ENCODE assay signal across 11 cellular contexts in genomic region chr22:19149962-19150361, GRCh38. TPM values are rescaled to one million over a fixed set of nuclear protein-coding genes. Genes with fewer than 3 reads are reported as not detected.
DNase-seq lines count a peak whose midpoint lies in the region; ATAC-seq, FAIRE-seq and TF ChIP-seq lines count a peak whose summit lies in the region.
"Had no signal": no experiment of that assay in that cellular context is flagged by ENCODE, and none has a peak within 500 bp of the region (broad histone marks: within the 10 kb centered on the region; RNA-seq: fewer than 3 reads in every experiment).

GSC2 (minus strand) TSS chr22:19150292; CDS start chr22:19150283, 9 bp downstream.

- peak within 1 kb of the TSS; percentile 67 for H3K4me3 Mint-ChIP-seq in astrocyte (ENCODE audit: unreplicated experiment)
- peak within 1 kb of the TSS; percentile 27 to 91 (median 74) for H3K4me3 Mint-ChIP-seq in naive thymus-derived CD4-positive, alpha-beta T cell

- no peak within 1 kb of the TSS for H3K9ac ChIP-seq in astrocyte (ENCODE audit: low read length)

- H3K27ac Mint-ChIP-seq in astrocyte (ENCODE audit: unreplicated experiment) = no peak within 1 kb of the TSS
- H3K27ac Mint-ChIP-seq in naive thymus-derived CD4-positive, alpha-beta T cell = peak within 1 kb of the TSS in 2 of 9 donors; percentile 19 to 65

- DNase-seq in heart right ventricle (no peak), Right ventricle myocardium superior (no peak), astrocyte (ENCODE audit: low read depth) (no peak), H4 (ENCODE audit: low spot score) (no peak), KBM-7 (no peak)
- no peak for DNase-seq in naive thymus-derived CD4-positive, alpha-beta T cell
- DNase-seq: kidney glomerular epithelial cell, NCI-H187 had no signal

- no peaks in the 10 kb centered on the region for H3K4me1 Mint-ChIP-seq in astrocyte (ENCODE audit: low read depth, unreplicated experiment)
- peaks cover 3 to 17% (median 12%) of the 10 kb centered on the region in 7 donors for H3K4me1 Mint-ChIP-seq in naive thymus-derived CD4-positive, alpha-beta T cell

- ATAC-seq in heart right ventricle (no peak), Right ventricle myocardium superior (ENCODE audit: poor library complexity) (no peak), GM21528 (IDR thresholded peaks at IDR 0.05; ENCODE audit: low FRiP score, unreplicated experiment) (no peak)
- ATAC-seq in naive thymus-derived CD4-positive, alpha-beta T cell = no peak

- in situ Hi-C loops in KBM-7 (cut with MboI; ENCODE audit: low pct_unique_long_range_greater_than_20kb, low sequenced_read_pairs) = no loop called here

- no peak within 1 kb of the TSS for H3K27ac ChIP-seq in heart right ventricle
- H3K27ac ChIP-seq in astrocyte (ENCODE audit: low read depth, low read length) = no peak within 1 kb of the TSS
- no peak within 1 kb of the TSS for H3K27ac ChIP-seq in naive thymus-derived CD4-positive, alpha-beta T cell (ENCODE audit: low read depth, low read length)
- H3K27ac ChIP-seq in urinary bladder (ENCODE audit: low read depth) = no peak within 1 kb of the TSS

- intact Hi-C loops in heart right ventricle (cut with DNase I) (loop anchor here in 5 of 10 donors (5.0 to 10.0 kb wide), 4 partner anchors 325 to 485 kb away; partner anchors contain the start of genes CDC45 (in 1 of the 5) and UFD1 (in 1 of the 5)), Right ventricle myocardium superior (cut with DNase I) (loop anchor here (10.0 kb wide), 1 partner anchor 485 kb away; no protein-coding TSS in a partner anchor)
- intact Hi-C loops in naive thymus-derived CD4-positive, alpha-beta T cell (cut with micrococcal nuclease) = loop anchor here in 1 of 2 donors (10.0 kb wide), 2 partner anchors 445 to 965 kb away; partner anchors contain the start of genes RANBP1 and TRMT2A

- peaks cover 60% of the 10 kb centered on the region for H3K27me3 Mint-ChIP-seq in astrocyte (ENCODE audit: low read depth, unreplicated experiment)
- H3K27me3 Mint-ChIP-seq in naive thymus-derived CD4-positive, alpha-beta T cell = peaks cover 38 to 73% (median 45%) of the 10 kb centered on the region in 5 donors

- 0 to 2% methylated on average over 5 to 60 of the region's 60 CpGs for WGBS in heart right ventricle, 2 donors
- 1% methylated on average over 60 of the region's 60 CpGs for WGBS in urinary bladder

- FAIRE-seq in astrocyte (lab: Jason Lieb, UNC) = no peak
- FAIRE-seq: GM18507 had no signal

- H3K4me3 ChIP-seq in heart right ventricle (peak within 1 kb of the TSS in 9 of 10 donors; percentile 7 to 44 (median 22)), astrocyte (ENCODE audit: insufficient read depth, low read depth, low read length) (no peak within 1 kb of the TSS), urinary bladder (ENCODE audit: low read depth, low read length) (peak within 1 kb of the TSS; percentile 14)
- H3K4me3 ChIP-seq in naive thymus-derived CD4-positive, alpha-beta T cell (ENCODE audit: low read length) = no peak within 1 kb of the TSS

- H3K9me3 Mint-ChIP-seq in astrocyte (ENCODE audit: unreplicated experiment) = peaks cover 21% of the 10 kb centered on the region
- H3K9me3 Mint-ChIP-seq in naive thymus-derived CD4-positive, alpha-beta T cell = peaks cover 0 to 10% (median 5%) of the 10 kb centered on the region in 11 donors

- CTCF ChIA-PET in naive thymus-derived CD4-positive, alpha-beta T cell (lab: Charles Lee) = no interaction called here

- H3K27me3 ChIP-seq in heart right ventricle (peaks cover 37 to 69% (median 63%) of the 10 kb centered on the region in 7 donors), astrocyte (ENCODE audit: insufficient read depth, low read length) (peaks cover 45% of the 10 kb centered on the region)
- H3K27me3 ChIP-seq in naive thymus-derived CD4-positive, alpha-beta T cell (ENCODE audit: control insufficient read depth in 2 of 2, insufficient read depth in 2 of 2, low read length in 2 of 2) = peaks cover 0 to 8% of the 10 kb centered on the region in 2 donors

- no peaks in the 10 kb centered on the region for H3K36me3 ChIP-seq in heart right ventricle
- no peaks in the 10 kb centered on the region for H3K36me3 ChIP-seq in astrocyte (ENCODE audit: insufficient read depth, low read length)
- no peaks in the 10 kb centered on the region for H3K36me3 ChIP-seq in naive thymus-derived CD4-positive, alpha-beta T cell (ENCODE audit: control insufficient read depth in 2 of 3, insufficient read depth in 3 of 3, low read length in 3 of 3)
- H3K36me3 ChIP-seq in urinary bladder (ENCODE audit: insufficient read depth) = no peaks in the 10 kb centered on the region

- POLR2A ChIA-PET in naive thymus-derived CD4-positive, alpha-beta T cell (lab: Charles Lee) = no interaction called here

- H3K4me1 ChIP-seq in heart right ventricle (peaks cover 0 to 11% (median 8%) of the 10 kb centered on the region in 9 donors), astrocyte (ENCODE audit: insufficient read depth, low read length) (no peaks in the 10 kb centered on the region), urinary bladder (ENCODE audit: insufficient read depth) (peaks cover 1% of the 10 kb centered on the region)
- H3K4me1 ChIP-seq in naive thymus-derived CD4-positive, alpha-beta T cell (ENCODE audit: control insufficient read depth in 2 of 2, insufficient read depth in 2 of 2, low read length in 2 of 2) = no peaks in the 10 kb centered on the region

- H3K36me3 Mint-ChIP-seq in astrocyte (ENCODE audit: low read depth, unreplicated experiment) = peaks cover 9% of the 10 kb centered on the region
- peaks cover 0 to 12% (median 5%) of the 10 kb centered on the region in 5 donors for H3K36me3 Mint-ChIP-seq in naive thymus-derived CD4-positive, alpha-beta T cell

- H3K9me3 ChIP-seq in heart right ventricle = no peaks in the 10 kb centered on the region
- no peaks in the 10 kb centered on the region for H3K9me3 ChIP-seq in astrocyte (ENCODE audit: insufficient read depth, low read depth, low read length)
- H3K9me3 ChIP-seq in naive thymus-derived CD4-positive, alpha-beta T cell (ENCODE audit: control insufficient read depth in 2 of 3, low read length in 3 of 3) = no peaks in the 10 kb centered on the region

- H3K79me2 ChIP-seq in astrocyte (ENCODE audit: insufficient read depth, low read length) = no peaks in the 10 kb centered on the region

- peak within 1 kb of the TSS; percentile 54 for H3K4me2 ChIP-seq in astrocyte (ENCODE audit: low read length)

- peak within 1 kb of the TSS; percentile 4 for H2AFZ ChIP-seq in astrocyte (ENCODE audit: low read depth, low read length)

- TF ChIP-seq CTCF in heart right ventricle (IDR thresholded peaks at IDR 0.05) (no peak), astrocyte (IDR thresholded peaks at IDR 0.05; ENCODE audit: insufficient read depth, low read depth, low read length) (no peak)

- H4K20me1 ChIP-seq in astrocyte (ENCODE audit: insufficient read depth, low read length) = no peaks in the 10 kb centered on the region

RNA-seq across cellular contexts. Expression of gene GSC2, which starts in this region (rescaled TPM):
- not detected for total RNA-seq in heart right ventricle
- polyA plus RNA-seq in heart right ventricle = not detected
- not detected for total RNA-seq in Right ventricle myocardium superior
- not detected in 2 replicates for total RNA-seq in astrocyte
- total RNA-seq in naive thymus-derived CD4-positive, alpha-beta T cell = not detected
- not detected for polyA plus RNA-seq in naive thymus-derived CD4-positive, alpha-beta T cell
- total RNA-seq in urinary bladder = not detected
- not detected for polyA plus RNA-seq in urinary bladder
- not detected in 2 replicates for total RNA-seq in H4 (2014; rRNA removed; shearing (Covaris generic))

Comparison
In these comparisons a context has a peak if more than half of its experiments do, and no peak if none do; other contexts are left out.
1. H3K4me3 ChIP-seq: peak in heart right ventricle (9 of 10) and urinary bladder (single experiment); none in astrocyte (single experiment) and naive thymus-derived CD4-positive, alpha-beta T cell (single experiment).